In genomic region chr6:150599199-150600002, GRCh38 we compare ENCODE assay signal across 8 cellular contexts. TPM values are rescaled to one million over a fixed set of nuclear protein-coding genes. Genes with fewer than 3 reads are reported as not detected.
DNase-seq lines count a peak whose midpoint lies in the region; ATAC-seq and TF ChIP-seq lines count a peak whose summit lies in the region.

PLEKHG1 (plus strand) TSS chr6:150599885; CDS start chr6:150733682, 133,797 bp downstream.

- TF ChIP-seq CTCF in lower leg skin (IDR thresholded peaks at IDR 0.05) = no peak

- H3K4me1 ChIP-seq in ectodermal cell (ENCODE audit: control insufficient read depth, insufficient read depth, low read length) = peaks cover 4% of the 10 kb centered on the region

- peak; percentile 86 for ATAC-seq in GM18502 (IDR thresholded peaks at IDR 0.05; ENCODE audit: poor library complexity, unreplicated experiment)
- peak; percentile 79 for ATAC-seq in HG02571 (IDR thresholded peaks at IDR 0.05; ENCODE audit: unreplicated experiment)

- H3K4me3 ChIP-seq in ectodermal cell (ENCODE audit: insufficient read depth, low read depth, low read length) (peak within 1 kb of the TSS; percentile 78), lower leg skin (ENCODE audit: low read depth, poor library complexity, severe bottlenecking) (peak within 1 kb of the TSS; percentile 54)

- H3K36me3 ChIP-seq in ectodermal cell (ENCODE audit: control insufficient read depth, insufficient read depth, low read length) = no peaks in the 10 kb centered on the region

- no peak for TF ChIP-seq POLR2A in lower leg skin (IDR thresholded peaks at IDR 0.05)

- whole genome bisulfite sequencing in ectodermal cell, 2 experiments = 12 to 15% methylated on average over 52 to 53 of the region's 53 CpGs
- WGBS in lower leg skin, 2 donors = 12% methylated on average over 41 to 48 of the region's 53 CpGs

- intact Hi-C loops in lower leg skin (cut with DNase I; ENCODE audit: low total_unique reads) = no loop called here

- H3K9me3 ChIP-seq in ectodermal cell (ENCODE audit: control insufficient read depth, low read length) = no peaks in the 10 kb centered on the region

- DNase-seq in NCI-H1048 (lab: John Stamatoyannopoulos, UW) (peak; percentile 46), lower leg skin (ENCODE audit: low spot score in 2 of 2) (peak; percentile 49 to 94), NCI-H2029 treated with DMSO at 0.1 percent for 48 hours (lab: John Stamatoyannopoulos, UW) (no peak)
- peak; percentile 41 for DNase-seq in activated CD4-positive, alpha-beta T cell treated with anti-CD3 and anti-CD28 coated beads, Interleukin-2, amount 50 U/mL, for 1 hour
- DNase-seq in stimulated activated CD4-positive, alpha-beta T cell treated with anti-CD3 and anti-CD28 coated beads, Interleukin-4, amount 100 ng/mL, for 48 hours (ENCODE audit: low read depth in 2 of 2) = peak; percentile 43 to 48

- H3K27ac ChIP-seq in ectodermal cell (ENCODE audit: insufficient read depth, low read depth, low read length, poor library complexity, severe bottlenecking) = peak within 1 kb of the TSS; percentile 33

- H3K27me3 ChIP-seq in ectodermal cell (ENCODE audit: control insufficient read depth, insufficient read depth, low read length, poor library complexity, severe bottlenecking) = peaks cover 61% of the 10 kb centered on the region

RNA-seq across cellular contexts. Expression of gene PLEKHG1, which starts in this region (rescaled TPM):
- polyA plus RNA-seq in ectodermal cell (2013, experiment 1 of 4) = 7.9 TPM
- 7.0 TPM for polyA plus RNA-seq in ectodermal cell (2013, experiment 2 of 4)
- 6.3 TPM for polyA plus RNA-seq in ectodermal cell (2013, experiment 3 of 4)
- polyA plus RNA-seq in ectodermal cell (2013, experiment 4 of 4) = 6.3 TPM
- 10 to 100 TPM; 29.7 to 59.9 (median 42.3) TPM for total RNA-seq in lower leg skin
